ENCODE assay signal across 6 cellular contexts in genomic region chr11:67392182-67392715, GRCh38. TPM values are rescaled to one million over a fixed set of nuclear protein-coding genes. Genes with fewer than 3 reads are reported as not detected.
DNase-seq lines count a peak whose midpoint lies in the region; ATAC-seq and TF ChIP-seq lines count a peak whose summit lies in the region.

No MANE protein-coding gene starts in this region.

- DNase-seq in GM20000 (ENCODE audit: low spot score): peak; percentile 12
- DNase-seq in activated B cell treated with CpG ODN at 0.5 μM for 24 hours: no peak
- DNase-seq in A172 (ENCODE audit: low spot score): no peak
- no peak for DNase-seq in NCI-H69 (lab: John Stamatoyannopoulos, UW)

- peaks cover 18% of the 10 kb centered on the region for H3K36me3 Mint-ChIP-seq in activated B cell treated with CpG ODN at 0.5 μM for 24 hours (ENCODE audit: low read depth)

- POLR2A ChIA-PET in activated B cell treated with CpG ODN at 0.5 μM for 24 hours (lab: Charles Lee): interaction anchor here (0.5 to 17.5 kb wide), 32 partner anchors 10 to 365 kb away, joined by 3 to 693 read pairs (median 4); partner anchors contain the start of genes AIP, ANKRD13D, CDK2AP2 and PITPNM1

- peak overlapping the region; percentile 66 for H3K4me3 ChIP-seq in mononuclear cell (ENCODE audit: low read length)

- peaks cover 45% of the 10 kb centered on the region for H3K4me1 Mint-ChIP-seq in activated B cell treated with CpG ODN at 0.5 μM for 24 hours

- H3K4me3 Mint-ChIP-seq in activated B cell treated with CpG ODN at 0.5 μM for 24 hours: peak overlapping the region; percentile 89

- CTCF ChIA-PET in activated B cell treated with CpG ODN at 0.5 μM for 24 hours (lab: Charles Lee): interaction anchor here (0.9 to 4.0 kb wide), 8 partner anchors 9 to 113 kb away, joined by 3 to 22 read pairs (median 4); partner anchors contain the start of genes PITPNM1 and PPP1CA

- TF ChIP-seq CTCF in GM20000 (IDR thresholded peaks at IDR 0.05; ENCODE audit: extremely low read depth, missing control alignments): no peak
- no peak for TF ChIP-seq CTCF in activated B cell treated with CpG ODN at 0.5 μM for 24 hours (IDR thresholded peaks at IDR 0.05)

- intact Hi-C loops in activated B cell treated with CpG ODN at 0.5 μM for 24 hours (cut with micrococcal nuclease): no loop called here

- peaks cover 35% of the 10 kb centered on the region for H3K4me1 ChIP-seq in mononuclear cell (ENCODE audit: insufficient read depth, low read length)

- H3K27me3 Mint-ChIP-seq in activated B cell treated with CpG ODN at 0.5 μM for 24 hours: no peaks in the 10 kb centered on the region

- H3K9me3 ChIP-seq in mononuclear cell (ENCODE audit: low read depth, low read length): no peaks in the 10 kb centered on the region

- no peak for ATAC-seq in activated B cell treated with CpG ODN at 0.5 μM for 24 hours (ENCODE audit: low read depth)
- ATAC-seq in HG02870 (IDR thresholded peaks at IDR 0.05; ENCODE audit: unreplicated experiment): no peak

- H3K9me3 Mint-ChIP-seq in activated B cell treated with CpG ODN at 0.5 μM for 24 hours: no peaks in the 10 kb centered on the region

- peak overlapping the region; percentile 75 for H3K27ac Mint-ChIP-seq in activated B cell treated with CpG ODN at 0.5 μM for 24 hours

- no peaks in the 10 kb centered on the region for H3K27me3 ChIP-seq in mononuclear cell (ENCODE audit: insufficient read depth, low read length)

RNA-seq across cellular contexts. Expression of gene RAD9A, which starts 0.5 kb away (rescaled TPM):
- total RNA-seq in activated B cell treated with CpG ODN at 0.5 μM for 24 hours: 30.4 and 35.2 TPM in 2 replicates
- 7.8 TPM for total RNA-seq in mononuclear cell
- 6.2 and 15.0 TPM in 2 replicates for total RNA-seq in A172 (2014; rRNA removed; shearing (Covaris generic))

RNA-seq across cellular contexts. Expression of gene PPP1CA, which starts 9.4 kb away (rescaled TPM):
- total RNA-seq in activated B cell treated with CpG ODN at 0.5 μM for 24 hours (349 and 354 TPM in 2 replicates), mononuclear cell (126 TPM)
- 192 and 217 TPM in 2 replicates for total RNA-seq in A172 (2014; rRNA removed; shearing (Covaris generic))

RNA-seq across cellular contexts. Expression of gene TBC1D10C, which starts 11.6 kb away (rescaled TPM):
- total RNA-seq in activated B cell treated with CpG ODN at 0.5 μM for 24 hours: 158 and 163 TPM in 2 replicates
- 51.6 TPM for total RNA-seq in mononuclear cell
- not detected in 2 replicates for total RNA-seq in A172 (2014; rRNA removed; shearing (Covaris generic))

RNA-seq across cellular contexts. Expression of gene CLCF1, which starts 18.9 kb away (rescaled TPM):
- total RNA-seq in activated B cell treated with CpG ODN at 0.5 μM for 24 hours: 28.2 and 30.7 TPM in 2 replicates
- 11.0 TPM for total RNA-seq in mononuclear cell
- total RNA-seq in A172 (2014; rRNA removed; shearing (Covaris generic)): 7.5 and 8.1 TPM in 2 replicates

RNA-seq across cellular contexts. Expression of gene CARNS1, which starts 23.2 kb away (rescaled TPM):
- 5.7 and 6.3 TPM in 2 replicates for total RNA-seq in activated B cell treated with CpG ODN at 0.5 μM for 24 hours
- 3.3 TPM for total RNA-seq in mononuclear cell
- total RNA-seq in A172 (2014; rRNA removed; shearing (Covaris generic)): 0.05 TPM in 1 of 2 replicates, not detected in the other

Comparison
In these comparisons a context has a peak if more than half of its experiments do, and no peak if none do; other contexts are left out.
1. RNA of gene TBC1D10C, which starts 11.6 kb away (total RNA-seq): 158 to 163 TPM in activated B cell treated with CpG ODN at 0.5 μM for 24 hours and 51.6 TPM in mononuclear cell (single experiment); not detected in A172; every median in the first group is over 10 times any median in the second.